Comparison of ENCODE assay signal across 1 cellular context in genomic region chr10:118163227-118163626, GRCh38.
TF ChIP-seq lines count a peak whose summit lies in the region.

No MANE protein-coding gene starts in this region.

TF ChIP-seq in GM23338, 12 proteins besides CTCF, POLR2A, EP300 and RAD21:
- TF ChIP-seq CREB1 (CRISPR knock-in tag; IDR thresholded peaks at IDR 0.05; ENCODE audit: low read depth) (no peak), ZNF114 (CRISPR knock-in tag; IDR thresholded peaks at IDR 0.05) (no peak), NANOG (IDR thresholded peaks at IDR 0.05; ENCODE audit: borderline replicate concordance) (no peak), ZNF331 (CRISPR knock-in tag; IDR thresholded peaks at IDR 0.05; ENCODE audit: low read depth) (no peak), EZH2phosphoT487 (IDR thresholded peaks at IDR 0.05; ENCODE audit: unreplicated experiment) (no peak)
- TF ChIP-seq, protein P1, sequence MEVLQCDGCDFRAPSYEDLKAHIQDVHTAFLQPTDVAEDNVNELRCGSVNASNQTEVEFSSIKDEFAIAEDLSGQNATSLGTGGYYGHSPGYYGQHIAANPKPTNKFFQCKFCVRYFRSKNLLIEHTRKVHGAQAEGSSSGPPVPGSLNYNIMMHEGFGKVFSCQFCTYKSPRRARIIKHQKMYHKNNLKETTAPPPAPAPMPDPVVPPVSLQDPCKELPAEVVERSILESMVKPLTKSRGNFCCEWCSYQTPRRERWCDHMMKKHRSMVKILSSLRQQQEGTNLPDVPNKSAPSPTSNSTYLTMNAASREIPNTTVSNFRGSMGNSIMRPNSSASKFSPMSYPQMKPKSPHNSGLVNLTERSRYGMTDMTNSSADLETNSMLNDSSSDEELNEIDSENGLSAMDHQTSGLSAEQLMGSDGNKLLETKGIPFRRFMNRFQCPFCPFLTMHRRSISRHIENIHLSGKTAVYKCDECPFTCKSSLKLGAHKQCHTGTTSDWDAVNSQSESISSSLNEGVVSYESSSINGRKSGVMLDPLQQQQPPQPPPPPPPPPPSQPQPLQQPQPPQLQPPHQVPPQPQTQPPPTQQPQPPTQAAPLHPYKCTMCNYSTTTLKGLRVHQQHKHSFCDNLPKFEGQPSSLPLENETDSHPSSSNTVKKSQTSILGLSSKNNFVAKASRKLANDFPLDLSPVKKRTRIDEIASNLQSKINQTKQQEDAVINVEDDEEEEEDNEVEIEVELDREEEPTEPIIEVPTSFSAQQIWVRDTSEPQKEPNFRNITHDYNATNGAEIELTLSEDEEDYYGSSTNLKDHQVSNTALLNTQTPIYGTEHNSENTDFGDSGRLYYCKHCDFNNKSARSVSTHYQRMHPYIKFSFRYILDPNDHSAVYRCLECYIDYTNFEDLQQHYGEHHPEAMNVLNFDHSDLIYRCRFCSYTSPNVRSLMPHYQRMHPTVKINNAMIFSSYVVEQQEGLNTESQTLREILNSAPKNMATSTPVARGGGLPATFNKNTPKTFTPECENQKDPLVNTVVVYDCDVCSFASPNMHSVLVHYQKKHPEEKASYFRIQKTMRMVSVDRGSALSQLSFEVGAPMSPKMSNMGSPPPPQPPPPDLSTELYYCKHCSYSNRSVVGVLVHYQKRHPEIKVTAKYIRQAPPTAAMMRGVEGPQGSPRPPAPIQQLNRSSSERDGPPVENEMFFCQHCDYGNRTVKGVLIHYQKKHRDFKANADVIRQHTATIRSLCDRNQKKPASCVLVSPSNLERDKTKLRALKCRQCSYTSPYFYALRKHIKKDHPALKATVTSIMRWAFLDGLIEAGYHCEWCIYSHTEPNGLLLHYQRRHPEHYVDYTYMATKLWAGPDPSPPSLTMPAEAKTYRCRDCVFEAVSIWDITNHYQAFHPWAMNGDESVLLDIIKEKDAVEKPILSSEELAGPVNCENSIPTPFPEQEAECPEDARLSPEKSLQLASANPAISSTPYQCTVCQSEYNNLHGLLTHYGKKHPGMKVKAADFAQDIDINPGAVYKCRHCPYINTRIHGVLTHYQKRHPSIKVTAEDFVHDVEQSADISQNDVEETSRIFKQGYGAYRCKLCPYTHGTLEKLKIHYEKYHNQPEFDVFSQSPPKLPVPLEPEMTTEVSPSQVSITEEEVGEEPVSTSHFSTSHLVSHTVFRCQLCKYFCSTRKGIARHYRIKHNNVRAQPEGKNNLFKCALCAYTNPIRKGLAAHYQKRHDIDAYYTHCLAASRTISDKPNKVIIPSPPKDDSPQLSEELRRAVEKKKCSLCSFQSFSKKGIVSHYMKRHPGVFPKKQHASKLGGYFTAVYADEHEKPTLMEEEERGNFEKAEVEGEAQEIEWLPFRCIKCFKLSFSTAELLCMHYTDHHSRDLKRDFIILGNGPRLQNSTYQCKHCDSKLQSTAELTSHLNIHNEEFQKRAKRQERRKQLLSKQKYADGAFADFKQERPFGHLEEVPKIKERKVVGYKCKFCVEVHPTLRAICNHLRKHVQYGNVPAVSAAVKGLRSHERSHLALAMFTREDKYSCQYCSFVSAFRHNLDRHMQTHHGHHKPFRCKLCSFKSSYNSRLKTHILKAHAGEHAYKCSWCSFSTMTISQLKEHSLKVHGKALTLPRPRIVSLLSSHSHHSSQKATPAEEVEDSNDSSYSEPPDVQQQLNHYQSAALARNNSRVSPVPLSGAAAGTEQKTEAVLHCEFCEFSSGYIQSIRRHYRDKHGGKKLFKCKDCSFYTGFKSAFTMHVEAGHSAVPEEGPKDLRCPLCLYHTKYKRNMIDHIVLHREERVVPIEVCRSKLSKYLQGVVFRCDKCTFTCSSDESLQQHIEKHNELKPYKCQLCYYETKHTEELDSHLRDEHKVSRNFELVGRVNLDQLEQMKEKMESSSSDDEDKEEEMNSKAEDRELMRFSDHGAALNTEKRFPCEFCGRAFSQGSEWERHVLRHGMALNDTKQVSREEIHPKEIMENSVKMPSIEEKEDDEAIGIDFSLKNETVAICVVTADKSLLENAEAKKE (CRISPR knock-in tag; IDR thresholded peaks at IDR 0.05) = no peak
